In genomic region chr7:29609162-29610030, GRCh38 we compare ENCODE assay signal across 1 cellular context.
A peak's percentile ranks its signal among the peaks of the same experiment; 100 is the strongest.
TF ChIP-seq lines count a peak whose summit lies in the region.

No MANE protein-coding gene starts in this region.

TF ChIP-seq in K562, 482 proteins besides CTCF, POLR2A, EP300 and RAD21 (continued from another document):
- TF ChIP-seq TEAD1 (CRISPR knock-in tag; IDR thresholded peaks at IDR 0.05): peak in 1 of 2 experiments; percentile 77; a peak in 1 of 4 replicates
- no peak for TF ChIP-seq CHCHD3 (CRISPR knock-in tag; IDR thresholded peaks at IDR 0.05)
- no peak for TF ChIP-seq ZBTB7A (IDR thresholded peaks at IDR 0.05; ENCODE audit: borderline replicate concordance, control insufficient read depth, low read depth, low read length)
- TF ChIP-seq BHLHE40 (IDR thresholded peaks at IDR 0.05; ENCODE audit: low read length): 0 out of 2 replicates have a peak, but pooled peaks have one; percentile 5
- TF ChIP-seq ZSCAN29 (IDR thresholded peaks at IDR 0.05): no peak
TF ChIP-seq in K562: peak in this region for 41.
